Comparison of ENCODE assay signal across 9 cellular contexts in the genomic region with DNA sequence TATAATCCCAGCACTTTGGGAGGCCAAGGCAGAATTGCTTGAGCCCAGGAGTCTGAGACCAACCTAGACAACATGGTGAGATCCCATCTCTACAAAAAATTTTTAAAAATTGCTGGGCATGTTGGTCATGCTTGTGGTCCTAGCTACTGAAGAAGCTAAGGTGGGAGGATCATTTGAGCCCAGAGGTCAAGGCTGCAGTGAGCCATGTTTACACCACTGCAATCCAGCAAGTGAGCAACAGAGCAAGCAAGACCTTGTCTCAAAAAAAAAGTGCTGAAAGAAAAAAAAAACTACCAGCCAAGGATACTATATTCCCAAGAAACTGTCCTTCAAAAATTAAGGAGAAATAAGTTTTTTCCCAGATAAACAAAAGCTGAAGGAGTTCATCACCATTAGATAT.
"Had no signal": no experiment of that assay in that cellular context is flagged by ENCODE, and none has a peak within 500 bp of the region (broad histone marks: within the 10 kb centered on the region; RNA-seq: fewer than 3 reads in every experiment).

No MANE protein-coding gene starts in this region.

- FAIRE-seq: H1, H54, K562 had no signal

- H2AFZ ChIP-seq: GM23338 had no signal

- ATAC-seq: GM23338, K562 had no signal

- H3K27ac ChIP-seq: HL-60 had no signal

- DNase-seq: H9, HCEC 1CT, IMR-90, KG1 had no signal

- H3K4me3 ChIP-seq: GM23338, K562 had no signal

- H3K4me2 ChIP-seq: GM23338 had no signal
